Comparison of ENCODE assay signal across 1 cellular context in the genomic region with DNA sequence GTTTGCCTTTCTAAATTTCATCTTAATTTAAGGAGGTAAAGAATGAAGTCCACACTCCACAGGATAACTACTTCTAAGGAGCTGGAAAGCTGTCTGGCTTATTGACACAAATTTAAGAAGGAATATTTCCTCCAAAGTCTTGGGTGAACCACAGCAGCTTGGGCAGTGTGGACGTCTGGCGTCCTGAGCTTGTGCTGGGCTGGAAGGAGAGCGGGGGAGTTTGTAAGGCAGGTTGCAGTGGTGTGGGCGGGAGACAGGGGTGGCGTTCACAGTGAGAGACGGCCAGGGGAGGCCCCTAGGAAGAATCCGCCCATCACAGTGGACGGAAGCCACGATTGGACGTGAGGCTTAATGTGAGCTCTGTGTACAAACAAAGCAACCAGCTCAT.
TF ChIP-seq lines count a peak whose summit lies in the region.

No MANE protein-coding gene starts in this region.

TF ChIP-seq in K562, 482 proteins besides CTCF, POLR2A, EP300 and RAD21 (continued from another document):
- TF ChIP-seq DPF2 (IDR thresholded peaks at IDR 0.05) = peak; percentile 43
- no peak for TF ChIP-seq MLLT1 (IDR thresholded peaks at IDR 0.05)
- TF ChIP-seq ATF1 (CRISPR knock-in tag; IDR thresholded peaks at IDR 0.05) = no peak
- no peak for TF ChIP-seq ATF1 (tag; IDR thresholded peaks at IDR 0.05)
- TF ChIP-seq PTBP1 (IDR thresholded peaks at IDR 0.05; ENCODE audit: low read depth, low read length) = no peak
- TF ChIP-seq ZBTB2 (IDR thresholded peaks at IDR 0.05) = no peak
- peak; percentile 27; the same call in 1 of the 2 replicates for TF ChIP-seq SMARCA4 (IDR thresholded peaks at IDR 0.05)
- TF ChIP-seq RERE (CRISPR knock-in tag; IDR thresholded peaks at IDR 0.05; ENCODE audit: borderline replicate concordance) = no peak
- no peak for TF ChIP-seq TCF7L2 (IDR thresholded peaks at IDR 0.05; ENCODE audit: low read depth, low read length)
- no peak for TF ChIP-seq ZFP30 (CRISPR knock-in tag; IDR thresholded peaks at IDR 0.05; ENCODE audit: borderline replicate concordance)
- TF ChIP-seq MCM2 (IDR thresholded peaks at IDR 0.05; ENCODE audit: low read depth) = no peak
- TF ChIP-seq, protein P1, sequence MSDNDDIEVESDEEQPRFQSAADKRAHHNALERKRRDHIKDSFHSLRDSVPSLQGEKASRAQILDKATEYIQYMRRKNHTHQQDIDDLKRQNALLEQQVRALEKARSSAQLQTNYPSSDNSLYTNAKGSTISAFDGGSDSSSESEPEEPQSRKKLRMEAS (CRISPR knock-in tag; IDR thresholded peaks at IDR 0.05) = 0 out of 2 replicates have a peak, but pooled peaks have one; percentile 19
- TF ChIP-seq, protein P2, sequence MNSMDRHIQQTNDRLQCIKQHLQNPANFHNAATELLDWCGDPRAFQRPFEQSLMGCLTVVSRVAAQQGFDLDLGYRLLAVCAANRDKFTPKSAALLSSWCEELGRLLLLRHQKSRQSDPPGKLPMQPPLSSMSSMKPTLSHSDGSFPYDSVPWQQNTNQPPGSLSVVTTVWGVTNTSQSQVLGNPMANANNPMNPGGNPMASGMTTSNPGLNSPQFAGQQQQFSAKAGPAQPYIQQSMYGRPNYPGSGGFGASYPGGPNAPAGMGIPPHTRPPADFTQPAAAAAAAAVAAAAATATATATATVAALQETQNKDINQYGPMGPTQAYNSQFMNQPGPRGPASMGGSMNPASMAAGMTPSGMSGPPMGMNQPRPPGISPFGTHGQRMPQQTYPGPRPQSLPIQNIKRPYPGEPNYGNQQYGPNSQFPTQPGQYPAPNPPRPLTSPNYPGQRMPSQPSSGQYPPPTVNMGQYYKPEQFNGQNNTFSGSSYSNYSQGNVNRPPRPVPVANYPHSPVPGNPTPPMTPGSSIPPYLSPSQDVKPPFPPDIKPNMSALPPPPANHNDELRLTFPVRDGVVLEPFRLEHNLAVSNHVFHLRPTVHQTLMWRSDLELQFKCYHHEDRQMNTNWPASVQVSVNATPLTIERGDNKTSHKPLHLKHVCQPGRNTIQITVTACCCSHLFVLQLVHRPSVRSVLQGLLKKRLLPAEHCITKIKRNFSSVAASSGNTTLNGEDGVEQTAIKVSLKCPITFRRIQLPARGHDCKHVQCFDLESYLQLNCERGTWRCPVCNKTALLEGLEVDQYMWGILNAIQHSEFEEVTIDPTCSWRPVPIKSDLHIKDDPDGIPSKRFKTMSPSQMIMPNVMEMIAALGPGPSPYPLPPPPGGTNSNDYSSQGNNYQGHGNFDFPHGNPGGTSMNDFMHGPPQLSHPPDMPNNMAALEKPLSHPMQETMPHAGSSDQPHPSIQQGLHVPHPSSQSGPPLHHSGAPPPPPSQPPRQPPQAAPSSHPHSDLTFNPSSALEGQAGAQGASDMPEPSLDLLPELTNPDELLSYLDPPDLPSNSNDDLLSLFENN (IDR thresholded peaks at IDR 0.05; ENCODE audit: low read depth in 2 of 2, low read length in 2 of 2) = no peak
- TF ChIP-seq ZNF354B (CRISPR knock-in tag; IDR thresholded peaks at IDR 0.05) = no peak
- TF ChIP-seq SIX5 (IDR thresholded peaks at IDR 0.05; ENCODE audit: borderline replicate concordance in 1 of 2, insufficient read depth in 1 of 2, low read depth in 1 of 2, low read length in 2 of 2) = no peak
- no peak for TF ChIP-seq KAT2B (IDR thresholded peaks at IDR 0.05; ENCODE audit: low read depth, low read length)
- TF ChIP-seq, protein P3, sequence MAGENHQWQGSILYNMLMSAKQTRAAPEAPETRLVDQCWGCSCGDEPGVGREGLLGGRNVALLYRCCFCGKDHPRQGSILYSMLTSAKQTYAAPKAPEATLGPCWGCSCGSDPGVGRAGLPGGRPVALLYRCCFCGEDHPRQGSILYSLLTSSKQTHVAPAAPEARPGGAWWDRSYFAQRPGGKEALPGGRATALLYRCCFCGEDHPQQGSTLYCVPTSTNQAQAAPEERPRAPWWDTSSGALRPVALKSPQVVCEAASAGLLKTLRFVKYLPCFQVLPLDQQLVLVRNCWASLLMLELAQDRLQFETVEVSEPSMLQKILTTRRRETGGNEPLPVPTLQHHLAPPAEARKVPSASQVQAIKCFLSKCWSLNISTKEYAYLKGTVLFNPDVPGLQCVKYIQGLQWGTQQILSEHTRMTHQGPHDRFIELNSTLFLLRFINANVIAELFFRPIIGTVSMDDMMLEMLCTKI (IDR thresholded peaks at IDR 0.05; ENCODE audit: partially characterized antibody) = no peak
- TF ChIP-seq NR1H2 (CRISPR knock-in tag; IDR thresholded peaks at IDR 0.05) = no peak
- no peak for TF ChIP-seq NFRKB (IDR thresholded peaks at IDR 0.05; ENCODE audit: low read depth)
- TF ChIP-seq, protein P4, sequence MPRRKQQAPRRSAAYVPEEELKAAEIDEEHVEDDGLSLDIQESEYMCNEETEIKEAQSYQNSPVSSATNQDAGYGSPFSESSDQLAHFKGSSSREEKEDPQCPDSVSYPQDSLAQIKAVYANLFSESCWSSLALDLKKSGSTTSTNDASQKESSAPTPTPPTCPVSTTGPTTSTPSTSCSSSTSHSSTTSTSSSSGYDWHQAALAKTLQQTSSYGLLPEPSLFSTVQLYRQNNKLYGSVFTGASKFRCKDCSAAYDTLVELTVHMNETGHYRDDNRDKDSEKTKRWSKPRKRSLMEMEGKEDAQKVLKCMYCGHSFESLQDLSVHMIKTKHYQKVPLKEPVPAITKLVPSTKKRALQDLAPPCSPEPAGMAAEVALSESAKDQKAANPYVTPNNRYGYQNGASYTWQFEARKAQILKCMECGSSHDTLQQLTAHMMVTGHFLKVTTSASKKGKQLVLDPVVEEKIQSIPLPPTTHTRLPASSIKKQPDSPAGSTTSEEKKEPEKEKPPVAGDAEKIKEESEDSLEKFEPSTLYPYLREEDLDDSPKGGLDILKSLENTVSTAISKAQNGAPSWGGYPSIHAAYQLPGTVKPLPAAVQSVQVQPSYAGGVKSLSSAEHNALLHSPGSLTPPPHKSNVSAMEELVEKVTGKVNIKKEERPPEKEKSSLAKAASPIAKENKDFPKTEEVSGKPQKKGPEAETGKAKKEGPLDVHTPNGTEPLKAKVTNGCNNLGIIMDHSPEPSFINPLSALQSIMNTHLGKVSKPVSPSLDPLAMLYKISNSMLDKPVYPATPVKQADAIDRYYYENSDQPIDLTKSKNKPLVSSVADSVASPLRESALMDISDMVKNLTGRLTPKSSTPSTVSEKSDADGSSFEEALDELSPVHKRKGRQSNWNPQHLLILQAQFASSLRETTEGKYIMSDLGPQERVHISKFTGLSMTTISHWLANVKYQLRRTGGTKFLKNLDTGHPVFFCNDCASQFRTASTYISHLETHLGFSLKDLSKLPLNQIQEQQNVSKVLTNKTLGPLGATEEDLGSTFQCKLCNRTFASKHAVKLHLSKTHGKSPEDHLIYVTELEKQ (CRISPR knock-in tag; IDR thresholded peaks at IDR 0.05) = no peak
- no peak for TF ChIP-seq MCM7 (IDR thresholded peaks at IDR 0.05)
- TF ChIP-seq, protein P5, sequence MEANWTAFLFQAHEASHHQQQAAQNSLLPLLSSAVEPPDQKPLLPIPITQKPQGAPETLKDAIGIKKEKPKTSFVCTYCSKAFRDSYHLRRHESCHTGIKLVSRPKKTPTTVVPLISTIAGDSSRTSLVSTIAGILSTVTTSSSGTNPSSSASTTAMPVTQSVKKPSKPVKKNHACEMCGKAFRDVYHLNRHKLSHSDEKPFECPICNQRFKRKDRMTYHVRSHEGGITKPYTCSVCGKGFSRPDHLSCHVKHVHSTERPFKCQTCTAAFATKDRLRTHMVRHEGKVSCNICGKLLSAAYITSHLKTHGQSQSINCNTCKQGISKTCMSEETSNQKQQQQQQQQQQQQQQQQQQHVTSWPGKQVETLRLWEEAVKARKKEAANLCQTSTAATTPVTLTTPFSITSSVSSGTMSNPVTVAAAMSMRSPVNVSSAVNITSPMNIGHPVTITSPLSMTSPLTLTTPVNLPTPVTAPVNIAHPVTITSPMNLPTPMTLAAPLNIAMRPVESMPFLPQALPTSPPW (CRISPR knock-in tag; IDR thresholded peaks at IDR 0.05) = 0 out of 2 replicates have a peak, but pooled peaks have one; percentile 39
- TF ChIP-seq, protein P6, sequence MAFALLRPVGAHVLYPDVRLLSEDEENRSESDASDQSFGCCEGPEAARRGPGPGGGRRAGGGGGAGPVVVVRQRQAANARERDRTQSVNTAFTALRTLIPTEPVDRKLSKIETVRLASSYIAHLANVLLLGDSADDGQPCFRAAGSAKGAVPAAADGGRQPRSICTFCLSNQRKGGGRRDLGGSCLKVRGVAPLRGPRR (CRISPR knock-in tag; IDR thresholded peaks at IDR 0.05) = no peak
- TF ChIP-seq ZNF780A (CRISPR knock-in tag; IDR thresholded peaks at IDR 0.05) = no peak
- TF ChIP-seq, protein P7, sequence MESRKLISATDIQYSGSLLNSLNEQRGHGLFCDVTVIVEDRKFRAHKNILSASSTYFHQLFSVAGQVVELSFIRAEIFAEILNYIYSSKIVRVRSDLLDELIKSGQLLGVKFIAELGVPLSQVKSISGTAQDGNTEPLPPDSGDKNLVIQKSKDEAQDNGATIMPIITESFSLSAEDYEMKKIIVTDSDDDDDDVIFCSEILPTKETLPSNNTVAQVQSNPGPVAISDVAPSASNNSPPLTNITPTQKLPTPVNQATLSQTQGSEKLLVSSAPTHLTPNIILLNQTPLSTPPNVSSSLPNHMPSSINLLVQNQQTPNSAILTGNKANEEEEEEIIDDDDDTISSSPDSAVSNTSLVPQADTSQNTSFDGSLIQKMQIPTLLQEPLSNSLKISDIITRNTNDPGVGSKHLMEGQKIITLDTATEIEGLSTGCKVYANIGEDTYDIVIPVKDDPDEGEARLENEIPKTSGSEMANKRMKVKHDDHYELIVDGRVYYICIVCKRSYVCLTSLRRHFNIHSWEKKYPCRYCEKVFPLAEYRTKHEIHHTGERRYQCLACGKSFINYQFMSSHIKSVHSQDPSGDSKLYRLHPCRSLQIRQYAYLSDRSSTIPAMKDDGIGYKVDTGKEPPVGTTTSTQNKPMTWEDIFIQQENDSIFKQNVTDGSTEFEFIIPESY (CRISPR knock-in tag; IDR thresholded peaks at IDR 0.05) = no peak
- TF ChIP-seq ZBTB8A (IDR thresholded peaks at IDR 0.05; ENCODE audit: partially characterized antibody) = no peak
- no peak for TF ChIP-seq EZH2 (IDR thresholded peaks at IDR 0.05; ENCODE audit: borderline replicate concordance, low read depth, low read length)
- no peak for TF ChIP-seq NFIX (CRISPR knock-in tag; IDR thresholded peaks at IDR 0.05; ENCODE audit: low read depth)
- no peak for TF ChIP-seq ZNF830 (CRISPR knock-in tag; IDR thresholded peaks at IDR 0.05)
